22 cellular contexts compared by ENCODE assay signal in genomic region chr12:51746416-51746815, GRCh38.
DNase-seq lines count a peak whose midpoint lies in the region; ATAC-seq lines count a peak whose summit lies in the region.
"Had no signal": no experiment of that assay in that cellular context is flagged by ENCODE, and none has a peak within 500 bp of the region (broad histone marks: within the 10 kb centered on the region; RNA-seq: fewer than 3 reads in every experiment).

No MANE protein-coding gene starts in this region.

- no peak overlapping the region for H3K27ac Mint-ChIP-seq in activated T-helper 1 cell treated with anti-CD3 and anti-CD28 coated beads, Interleukin-12 subunit alpha, Interleukin-12 subunit beta, Interleukin-2, Interleukin-4 antibody, amounts not matched to agents 30 ng/mL and 10 ng/mL and 1 ng/mL, durations not matched to agents 14 hours and 24 hours and 36 hours
- no peak overlapping the region for H3K27ac Mint-ChIP-seq in activated naive CD4-positive, alpha-beta T cell treated with anti-CD3 and anti-CD28 coated beads, Interleukin-2, amount 50 U/mL, for 72 hours
- H3K27ac Mint-ChIP-seq: CD14-positive monocyte; CD4-positive, alpha-beta T cell; CD8-positive, alpha-beta memory T cell had no signal

- DNase-seq in caudate nucleus (lab: John Stamatoyannopoulos, UW): peak in 30 of 61 donors; percentile 3 to 90 (median 30)
- peak; percentile 26 for DNase-seq in inferior parietal cortex (ENCODE audit: extremely low spot score)
- peak; percentile 69 for DNase-seq in putamen (ENCODE audit: low spot score)
- no peak for DNase-seq in left cardiac atrium
- no peak for DNase-seq in activated T-helper 1 cell treated with anti-CD3 and anti-CD28 coated beads, Interleukin-12 subunit alpha, Interleukin-12 subunit beta, Interleukin-2, Interleukin-4 antibody, amounts not matched to agents 30 ng/mL and 10 ng/mL and 1 ng/mL, durations not matched to agents 14 hours and 24 hours and 36 hours (ENCODE audit: low spot score)
- no peak for DNase-seq in activated naive CD4-positive, alpha-beta T cell treated with anti-CD3 and anti-CD28 coated beads, Interleukin-2, amount 50 U/mL, for 72 hours (ENCODE audit: low spot score in 2 of 2)
- DNase-seq: 8988T; ACHN; AML-193; BE2C; CD4-positive, alpha-beta T cell; CD8-positive, alpha-beta memory T cell; DMS 273 treated with DMSO at 0.1 percent for 48 hours; DMS79; EL; GF-D8; GOT3 had no signal

- peaks cover 9% of the 10 kb centered on the region for H3K9me3 Mint-ChIP-seq in activated T-helper 1 cell treated with anti-CD3 and anti-CD28 coated beads, Interleukin-12 subunit alpha, Interleukin-12 subunit beta, Interleukin-2, Interleukin-4 antibody, amounts not matched to agents 30 ng/mL and 10 ng/mL and 1 ng/mL, durations not matched to agents 14 hours and 24 hours and 36 hours
- peaks cover 5 to 12% of the 10 kb centered on the region in 2 donors for H3K9me3 Mint-ChIP-seq in activated naive CD4-positive, alpha-beta T cell treated with anti-CD3 and anti-CD28 coated beads, Interleukin-2, amount 50 U/mL, for 72 hours

- intact Hi-C loops in left cardiac atrium (cut with DNase I): no loop called here
- intact Hi-C loops in activated T-helper 1 cell treated with anti-CD3 and anti-CD28 coated beads, Interleukin-12 subunit alpha, Interleukin-12 subunit beta, Interleukin-2, Interleukin-4 antibody, amounts not matched to agents 30 ng/mL and 10 ng/mL and 1 ng/mL, durations not matched to agents 14 hours and 24 hours and 36 hours (cut with micrococcal nuclease): no loop called here

- no peak overlapping the region for H3K4me3 Mint-ChIP-seq in activated T-helper 1 cell treated with anti-CD3 and anti-CD28 coated beads, Interleukin-12 subunit alpha, Interleukin-12 subunit beta, Interleukin-2, Interleukin-4 antibody, amounts not matched to agents 30 ng/mL and 10 ng/mL and 1 ng/mL, durations not matched to agents 14 hours and 24 hours and 36 hours
- H3K4me3 Mint-ChIP-seq: CD14-positive monocyte; CD4-positive, alpha-beta T cell; CD8-positive, alpha-beta memory T cell had no signal

- H3K4me1 Mint-ChIP-seq in activated T-helper 1 cell treated with anti-CD3 and anti-CD28 coated beads, Interleukin-12 subunit alpha, Interleukin-12 subunit beta, Interleukin-2, Interleukin-4 antibody, amounts not matched to agents 30 ng/mL and 10 ng/mL and 1 ng/mL, durations not matched to agents 14 hours and 24 hours and 36 hours (ENCODE audit: low read depth): no peaks in the 10 kb centered on the region
- H3K4me1 Mint-ChIP-seq: CD8-positive, alpha-beta memory T cell had no signal

- H3K27me3 Mint-ChIP-seq in activated T-helper 1 cell treated with anti-CD3 and anti-CD28 coated beads, Interleukin-12 subunit alpha, Interleukin-12 subunit beta, Interleukin-2, Interleukin-4 antibody, amounts not matched to agents 30 ng/mL and 10 ng/mL and 1 ng/mL, durations not matched to agents 14 hours and 24 hours and 36 hours (ENCODE audit: insufficient read depth): peaks cover 19% of the 10 kb centered on the region

- ATAC-seq in left cardiac atrium: no peak
- no peak for ATAC-seq in activated naive CD4-positive, alpha-beta T cell treated with anti-CD3 and anti-CD28 coated beads, Interleukin-2, amount 50 U/mL, for 72 hours
- ATAC-seq: A549, HCT116 had no signal

- H3K27ac ChIP-seq in caudate nucleus (ENCODE audit: low read depth, low read length): peak overlapping the region; percentile 54
- peak overlapping the region; percentile 45 for H3K27ac ChIP-seq in temporal lobe (ENCODE audit: low read depth, low read length)
- H3K27ac ChIP-seq: A549; BLaER1 treated with 17β-estradiol and CSF1 and Interleukin-3, amounts not matched to agents 10 nM and 100 nM had no signal

- no peaks in the 10 kb centered on the region for H3K36me3 Mint-ChIP-seq in activated T-helper 1 cell treated with anti-CD3 and anti-CD28 coated beads, Interleukin-12 subunit alpha, Interleukin-12 subunit beta, Interleukin-2, Interleukin-4 antibody, amounts not matched to agents 30 ng/mL and 10 ng/mL and 1 ng/mL, durations not matched to agents 14 hours and 24 hours and 36 hours (ENCODE audit: low read depth)
- peaks cover 5 to 16% of the 10 kb centered on the region in 2 donors for H3K36me3 Mint-ChIP-seq in activated naive CD4-positive, alpha-beta T cell treated with anti-CD3 and anti-CD28 coated beads, Interleukin-2, amount 50 U/mL, for 72 hours
- H3K36me3 Mint-ChIP-seq: CD14-positive monocyte had no signal

Comparison
In these comparisons a context has a peak if more than half of its experiments do, and no peak if none do; other contexts are left out.
1. DNase-seq: peak in inferior parietal cortex (single experiment) and putamen (single experiment); none in left cardiac atrium (single experiment), activated T-helper 1 cell treated with anti-CD3 and anti-CD28 coated beads, Interleukin-12 subunit alpha, Interleukin-12 subunit beta, Interleukin-2, Interleukin-4 antibody, amounts not matched to agents 30 ng/mL and 10 ng/mL and 1 ng/mL, durations not matched to agents 14 hours and 24 hours and 36 hours (single experiment) and activated naive CD4-positive, alpha-beta T cell treated with anti-CD3 and anti-CD28 coated beads, Interleukin-2, amount 50 U/mL, for 72 hours (0 of 2).